In genomic region chr2:121584741-121585140, GRCh38 we compare ENCODE assay signal across 20 cellular contexts. TPM values are rescaled to one million over a fixed set of nuclear protein-coding genes. Genes with fewer than 3 reads are reported as not detected.
DNase-seq lines count a peak whose midpoint lies in the region; ATAC-seq and TF ChIP-seq lines count a peak whose summit lies in the region.
"Had no signal": no experiment of that assay in that cellular context is flagged by ENCODE, and none has a peak within 500 bp of the region (broad histone marks: within the 10 kb centered on the region; RNA-seq: fewer than 3 reads in every experiment).

No MANE protein-coding gene starts in this region.

- H3K9me2 ChIP-seq in GM23338 (ENCODE audit: insufficient read depth) = no peaks in the 10 kb centered on the region

- H3K4me1 Mint-ChIP-seq in GM23338 = peaks cover 12% of the 10 kb centered on the region
- H3K4me1 Mint-ChIP-seq in activated CD8-positive, alpha-beta memory T cell treated with anti-CD3 and anti-CD28 coated beads, Interleukin-2, amount 10 ng/mL, durations not matched to agents 7 days and 5 days = peaks cover 19% of the 10 kb centered on the region

- H3K79me2 ChIP-seq in GM23338 (replicated peaks; ENCODE audit: insufficient read depth) = peaks cover 50% of the 10 kb centered on the region

- H2AFZ ChIP-seq in GM23338 = no peak overlapping the region

- H3K4me3 ChIP-seq in GM23338 (no peak overlapping the region), HEK293 (ENCODE audit: low read depth, low read length) (no peak overlapping the region), gastrocnemius medialis (no peak overlapping the region)

- no peak overlapping the region for H3K4me2 ChIP-seq in GM23338

- no peaks in the 10 kb centered on the region for H3F3A ChIP-seq in GM23338 (replicated peaks; ENCODE audit: low read depth)

- no peaks in the 10 kb centered on the region for H3K27me3 ChIP-seq in GM23338 (ENCODE audit: insufficient read depth)
- no peaks in the 10 kb centered on the region for H3K27me3 ChIP-seq in gastrocnemius medialis

- no peaks in the 10 kb centered on the region for H3K9me3 Mint-ChIP-seq in GM23338
- H3K9me3 Mint-ChIP-seq in activated CD8-positive, alpha-beta memory T cell treated with anti-CD3 and anti-CD28 coated beads, Interleukin-2, amount 10 ng/mL, durations not matched to agents 7 days and 5 days (ENCODE audit: low read depth) = no peaks in the 10 kb centered on the region

- CTCF ChIA-PET in HEK293 (lab: Yijun Ruan, JAX) (interaction anchor here (1.1 kb wide), 2 partner anchors 12 to 164 kb away, joined by 4 to 9 read pairs; no protein-coding TSS in a partner anchor), RWPE1 (lab: Yijun Ruan, JAX) (interaction anchor here (1.3 kb wide), 1 partner anchor 12 kb away, joined by 4 read pairs; no protein-coding TSS in a partner anchor)
- CTCF ChIA-PET in activated CD8-positive, alpha-beta memory T cell treated with anti-CD3 and anti-CD28 coated beads, Interleukin-2, amount 10 ng/mL, durations not matched to agents 7 days and 5 days (lab: Charles Lee) = interaction anchor here (1.2 to 1.6 kb wide), 2 partner anchors 12 to 53 kb away, joined by 3 to 4 read pairs; no protein-coding TSS in a partner anchor

- intact Hi-C loops in left colon (cut with DNase I, micrococcal nuclease) (no loop called here), gastrocnemius medialis (cut with DNase I; ENCODE audit: low total_unique reads) (no loop called here)

- TF ChIP-seq CTCF in GM23338 (conservative IDR thresholded peaks at IDR 0.05; ENCODE audit: low read depth in 2 of 2) (no peak), HEK293 (tag by site-specific recombination; IDR thresholded peaks at IDR 0.05) (no peak), gastrocnemius medialis (IDR thresholded peaks at IDR 0.05 in 4 of 5, conservative IDR thresholded peaks at IDR 0.05 in 1 of 5) (no peak), RWPE1 (conservative IDR thresholded peaks at IDR 0.05; ENCODE audit: low read depth) (no peak)

- H3K27ac ChIP-seq in GM23338 (ENCODE audit: low read depth) (no peak overlapping the region), HEK293 (ENCODE audit: extremely low read depth, low read depth, low read length) (no peak overlapping the region), gastrocnemius medialis (peak overlapping the region in 3 of 4 donors; percentile 43 to 53 (median 47)), RWPE1 (no peak overlapping the region)

- H3K36me3 ChIP-seq in GM23338 (ENCODE audit: insufficient read depth) (no peaks in the 10 kb centered on the region), HEK293 (ENCODE audit: control insufficient read depth in 2 of 2, insufficient read depth in 1 of 2, low read length in 2 of 2) (no peaks in the 10 kb centered on the region), gastrocnemius medialis (no peaks in the 10 kb centered on the region)

- H3K9me3 ChIP-seq in HEK293 (ENCODE audit: control insufficient read depth, insufficient read depth, low read depth, low read length) (no peaks in the 10 kb centered on the region), gastrocnemius medialis (no peaks in the 10 kb centered on the region)

- H3K4me1 ChIP-seq in GM23338 (ENCODE audit: insufficient read depth) = peaks cover 6% of the 10 kb centered on the region
- H3K4me1 ChIP-seq in HEK293 (ENCODE audit: control insufficient read depth, insufficient read depth, low read length) = peaks cover 8% of the 10 kb centered on the region; the same call in 1 of the 2 replicates
- H3K4me1 ChIP-seq in gastrocnemius medialis = peaks cover 35 to 50% of the 10 kb centered on the region in 2 donors

- H3K36me3 Mint-ChIP-seq in GM23338 (ENCODE audit: low read depth) = no peaks in the 10 kb centered on the region
- H3K36me3 Mint-ChIP-seq in activated CD8-positive, alpha-beta memory T cell treated with anti-CD3 and anti-CD28 coated beads, Interleukin-2, amount 10 ng/mL, durations not matched to agents 7 days and 5 days = peaks cover 9% of the 10 kb centered on the region

- no peak overlapping the region for H3K4me3 Mint-ChIP-seq in GM23338
- H3K4me3 Mint-ChIP-seq in activated CD8-positive, alpha-beta memory T cell treated with anti-CD3 and anti-CD28 coated beads, Interleukin-2, amount 10 ng/mL, durations not matched to agents 7 days and 5 days = no peak overlapping the region
- H3K4me3 Mint-ChIP-seq: CD4-positive, alpha-beta memory T cell had no signal

- TF ChIP-seq POLR2A in gastrocnemius medialis (IDR thresholded peaks at IDR 0.05) = no peak

- POLR2A ChIA-PET in HEK293 (lab: Yijun Ruan, JAX) = interaction anchor here (0.8 kb wide), 1 partner anchor 54 kb away, joined by 4 read pairs; the partner anchor contains the start of gene RNU4ATAC
- POLR2A ChIA-PET in RWPE1 (lab: Yijun Ruan, JAX; ENCODE audit: low non-redundant PET) = no interaction called here

- H4K20me1 ChIP-seq in GM23338 (replicated peaks; ENCODE audit: insufficient read depth) = peaks cover 16% of the 10 kb centered on the region

- H3K27me3 Mint-ChIP-seq in GM23338 (ENCODE audit: insufficient read depth, low read depth, poor library complexity) = peaks cover 2% of the 10 kb centered on the region
- H3K27me3 Mint-ChIP-seq in activated CD8-positive, alpha-beta memory T cell treated with anti-CD3 and anti-CD28 coated beads, Interleukin-2, amount 10 ng/mL, durations not matched to agents 7 days and 5 days = no peaks in the 10 kb centered on the region
- H3K27me3 Mint-ChIP-seq: CD4-positive, alpha-beta memory T cell had no signal

- 0 out of 2 replicates have a peak overlapping the region, but pooled peaks have one; percentile 8 for H3K27ac Mint-ChIP-seq in GM23338
- no peak overlapping the region for H3K27ac Mint-ChIP-seq in activated CD8-positive, alpha-beta memory T cell treated with anti-CD3 and anti-CD28 coated beads, Interleukin-2, amount 10 ng/mL, durations not matched to agents 7 days and 5 days

- in situ Hi-C loops in gastrocnemius medialis (cut with MboI; ENCODE audit: low sequenced_read_pairs in 4 of 4) = no loop called here

- DNase-seq in GM23338 (ENCODE audit: low spot score) (no peak), left colon (no peak), gastrocnemius medialis (no peak), RWPE1 (ENCODE audit: low spot score) (no peak)
- no peak for DNase-seq in activated CD8-positive, alpha-beta memory T cell treated with anti-CD3 and anti-CD28 coated beads, Interleukin-2, amount 10 ng/mL, durations not matched to agents 7 days and 5 days
- DNase-seq: C1 segment of cervical spinal cord; Calu3; CD4-positive, alpha-beta memory T cell; COR-L47; DMS53; DMS79 treated with DMSO at 0.1 percent for 48 hours; GF-D8; H7; HCEC 1CT had no signal

- ATAC-seq in GM23338 = no peak
- ATAC-seq in left colon = peak; percentile 90
- ATAC-seq in gastrocnemius medialis = no peak
- no peak for ATAC-seq in activated CD8-positive, alpha-beta memory T cell treated with anti-CD3 and anti-CD28 coated beads, Interleukin-2, amount 10 ng/mL, durations not matched to agents 7 days and 5 days

TF ChIP-seq in HEK293, 187 proteins besides CTCF, POLR2A, EP300 and RAD21:
- TF ChIP-seq ZNF561 (tag by site-specific recombination; IDR thresholded peaks at IDR 0.05; ENCODE audit: borderline replicate concordance) (no peak), OSR2 (tag by site-specific recombination; IDR thresholded peaks at IDR 0.05) (peak; percentile 60)
TF ChIP-seq in HEK293: peak in this region for 1.

RNA-seq across cellular contexts. Expression of gene RNU4ATAC, which starts 54.1 kb away (rescaled TPM):
- not detected in 2 replicates for total RNA-seq in GM23338 (2014; rRNA removed; shearing (Covaris generic))
- polyA plus RNA-seq in GM23338 (2016; fragmentation: Nextera tagmentation; extraction: Ambion mirVana) = 9.5 TPM in 1 of 2 replicates, not detected in the other
- total RNA-seq in left colon (not detected), gastrocnemius medialis (not detected)
- not detected for total RNA-seq in activated CD8-positive, alpha-beta memory T cell treated with anti-CD3 and anti-CD28 coated beads, Interleukin-2, amount 10 ng/mL, durations not matched to agents 7 days and 5 days
- total RNA-seq: A172; A673; Calu3; CD4-positive, alpha-beta memory T cell; G401; H1; H7 had no signal
- polyA plus RNA-seq: BJ; CD4-positive, alpha-beta memory T cell; H1 had no signal

Comparison
In these comparisons a context has a peak if more than half of its experiments do, and no peak if none do; other contexts are left out.
1. H3K27ac ChIP-seq: peak in gastrocnemius medialis (3 of 4); none in GM23338 (single experiment), HEK293 (single experiment) and RWPE1 (single experiment).